Comparison of ENCODE assay signal across 1 cellular context in genomic region chrX:53683556-53684414, GRCh38.
A peak's percentile ranks its signal among the peaks of the same experiment; 100 is the strongest.
TF ChIP-seq lines count a peak whose summit lies in the region.

No MANE protein-coding gene starts in this region.

TF ChIP-seq in K562, 482 proteins besides CTCF, POLR2A, EP300 and RAD21 (continued from another document and continues in another):
- no peak for TF ChIP-seq HNRNPUL1 (IDR thresholded peaks at IDR 0.05; ENCODE audit: low read length)
- no peak for TF ChIP-seq ZNF507 (tag; conservative IDR thresholded peaks at IDR 0.05)
- TF ChIP-seq PRMT5 (CRISPR knock-in tag; IDR thresholded peaks at IDR 0.05): no peak
- TF ChIP-seq ZHX1 (conservative IDR thresholded peaks at IDR 0.05; ENCODE audit: low read length): peak; percentile 76
- TF ChIP-seq SUPT5H (IDR thresholded peaks at IDR 0.05): peak; percentile 83
- TF ChIP-seq E2F3 (CRISPR knock-in tag; IDR thresholded peaks at IDR 0.05): no peak
- TF ChIP-seq PTBP1 (IDR thresholded peaks at IDR 0.05; ENCODE audit: low read depth, low read length): no peak
- no peak for TF ChIP-seq CLOCK (CRISPR knock-in tag; IDR thresholded peaks at IDR 0.05; ENCODE audit: borderline replicate concordance)
- no peak for TF ChIP-seq KDM5B (IDR thresholded peaks at IDR 0.05; ENCODE audit: insufficient replicate concordance, low read depth, low read length)
- TF ChIP-seq CHD1 (IDR thresholded peaks at IDR 0.05; ENCODE audit: low read length): peak; percentile 77
- TF ChIP-seq MTA3 (IDR thresholded peaks at IDR 0.05; ENCODE audit: borderline replicate concordance): no peak
- no peak for TF ChIP-seq TRIM25 (IDR thresholded peaks at IDR 0.05; ENCODE audit: borderline replicate concordance)
- TF ChIP-seq ZZZ3 (IDR thresholded peaks at IDR 0.05): no peak
- no peak for TF ChIP-seq SP2 (IDR thresholded peaks at IDR 0.05; ENCODE audit: extremely low read depth, low read depth, low read length, poor library complexity, severe bottlenecking)
- TF ChIP-seq ELK1 (CRISPR knock-in tag; IDR thresholded peaks at IDR 0.05): no peak
- no peak for TF ChIP-seq STAG1 (CRISPR knock-in tag; IDR thresholded peaks at IDR 0.05; ENCODE audit: borderline replicate concordance)
- TF ChIP-seq ATF1 (CRISPR knock-in tag; IDR thresholded peaks at IDR 0.05): no peak
- peak; percentile 85 for TF ChIP-seq ATF1 (tag; IDR thresholded peaks at IDR 0.05)
- TF ChIP-seq NFYB (IDR thresholded peaks at IDR 0.05; ENCODE audit: extremely low read depth, insufficient read length): no peak
- no peak for TF ChIP-seq BRF1 (IDR thresholded peaks at IDR 0.05; ENCODE audit: borderline replicate concordance, extremely low read depth, insufficient read length)
- no peak for TF ChIP-seq ZNF75A (CRISPR knock-in tag; IDR thresholded peaks at IDR 0.05)
- peak; percentile 86 for TF ChIP-seq BHLHE40 (IDR thresholded peaks at IDR 0.05; ENCODE audit: low read length)
- no peak; the same call in 1 of the 2 replicates for TF ChIP-seq PML (IDR thresholded peaks at IDR 0.05; ENCODE audit: low read length)
- TF ChIP-seq SMARCA4 (IDR thresholded peaks at IDR 0.05): no peak
- peak in 1 of 2 experiments; percentile 36; a peak in 2 of 4 replicates for TF ChIP-seq MAZ (CRISPR knock-in tag; conservative IDR thresholded peaks at IDR 0.05 in 1 of 2, IDR thresholded peaks at IDR 0.05 in 1 of 2)
- no peak for TF ChIP-seq BCLAF1 (IDR thresholded peaks at IDR 0.05; ENCODE audit: borderline replicate concordance in 1 of 2, control insufficient read depth in 1 of 2, low read depth in 2 of 2, low read length in 1 of 2)
- TF ChIP-seq ZC3H8 (IDR thresholded peaks at IDR 0.05): no peak
- TF ChIP-seq TCF3 (CRISPR knock-in tag; IDR thresholded peaks at IDR 0.05): no peak
- TF ChIP-seq ZNF146 (CRISPR knock-in tag; IDR thresholded peaks at IDR 0.05; ENCODE audit: unreplicated experiment): no peak
- no peak for TF ChIP-seq ZBTB40 (IDR thresholded peaks at IDR 0.05)
- no peak for TF ChIP-seq ZBTB40 (CRISPR knock-in tag; IDR thresholded peaks at IDR 0.05)
- no peak for TF ChIP-seq RBM39 (optimal IDR thresholded peaks at IDR 0.05; ENCODE audit: low read depth, low read length)
- TF ChIP-seq CBX3 (IDR thresholded peaks at IDR 0.05; ENCODE audit: borderline replicate concordance in 1 of 2, low read length in 2 of 2): no peak
- TF ChIP-seq HDAC8 (tag; IDR thresholded peaks at IDR 0.05): no peak
- TF ChIP-seq MAFF (IDR thresholded peaks at IDR 0.05; ENCODE audit: low read length): peak; percentile 59
